Comparison of ENCODE assay signal across 9 cellular contexts in the genomic region with DNA sequence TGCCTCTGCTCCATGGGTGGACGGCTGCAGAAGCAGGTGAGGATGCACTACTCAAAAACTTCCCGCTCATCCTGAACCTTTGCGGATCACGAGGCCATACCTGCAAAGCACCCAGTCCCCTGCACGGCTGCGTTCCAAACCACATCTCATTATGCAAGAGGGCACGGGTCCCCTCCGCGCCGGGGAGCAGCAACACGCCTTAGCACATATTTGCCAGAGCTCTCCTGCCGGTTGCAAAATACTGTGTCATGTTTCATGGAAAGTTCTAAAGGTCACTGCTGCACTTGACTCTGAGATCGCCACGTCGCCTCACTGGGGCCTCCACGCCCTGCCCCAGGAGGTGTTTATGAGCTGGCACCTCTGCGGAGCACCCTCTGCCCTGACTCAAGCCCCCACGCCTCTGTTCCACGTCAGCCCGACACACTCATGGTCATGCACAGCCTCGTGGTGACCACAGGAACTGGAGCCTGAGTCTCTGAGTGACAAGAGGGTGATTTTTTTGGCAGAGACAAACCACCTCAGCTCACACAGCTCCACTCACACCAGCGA.
DNase-seq lines count a peak whose midpoint lies in the region; ATAC-seq and TF ChIP-seq lines count a peak whose summit lies in the region.
"Had no signal": no experiment of that assay in that cellular context is flagged by ENCODE, and none has a peak within 500 bp of the region (broad histone marks: within the 10 kb centered on the region; RNA-seq: fewer than 3 reads in every experiment).

No MANE protein-coding gene starts in this region.

- peak overlapping the region; percentile 61 for H3K27ac Mint-ChIP-seq in activated T-cell treated with anti-CD3 and anti-CD28 coated beads, Interleukin-2, amount 50 U/mL, for 24 hours
- no peak overlapping the region for H3K27ac Mint-ChIP-seq in T-helper 17 cell
- H3K27ac Mint-ChIP-seq in stimulated activated memory B cell treated with anti-CD40 and anti-IgM and Interleukin-4, amounts not matched to agents 10 μg/mL and 1 μg/mL and 100 μg/mL, for 72 hours, result peak overlapping the region; percentile 62

- peak; percentile 47 for DNase-seq in activated T-cell treated with anti-CD3 and anti-CD28 coated beads, Interleukin-2, amount 50 U/mL, for 24 hours
- DNase-seq in activated T-cell treated with anti-CD3 and anti-CD28 coated beads, Interleukin-2, amount 50 U/mL, for 1 hour, result no peak
- no peak for DNase-seq in T-helper 17 cell
- DNase-seq in heart left ventricle, result peak; percentile 53 to 89 (median 81)
- no peak for DNase-seq in activated naive CD4-positive, alpha-beta T cell treated with anti-CD3 and anti-CD28 coated beads, Interleukin-2, amount 50 U/mL, for 16 hours
- no peak for DNase-seq in cortex of kidney (lab: John Stamatoyannopoulos, UW)
- DNase-seq in SKM-1 treated with dmso at 0.1 percent for 144 hours (lab: John Stamatoyannopoulos, UW; ENCODE audit: unreplicated experiment), result no peak
- DNase-seq: activated T-cell treated with anti-CD3 and anti-CD28 coated beads, Interleukin-2, amount 50 U/mL, for 4 hours had no signal

- H3K4me1 Mint-ChIP-seq in activated T-cell treated with anti-CD3 and anti-CD28 coated beads, Interleukin-2, amount 50 U/mL, for 24 hours (ENCODE audit: low read depth), result peaks cover 46% of the 10 kb centered on the region
- peaks cover 6% of the 10 kb centered on the region for H3K4me1 Mint-ChIP-seq in T-helper 17 cell
- H3K4me1 Mint-ChIP-seq in stimulated activated memory B cell treated with anti-CD40 and anti-IgM and Interleukin-4, amounts not matched to agents 10 μg/mL and 1 μg/mL and 100 μg/mL, for 72 hours, result peaks cover 15% of the 10 kb centered on the region

- no peaks in the 10 kb centered on the region for H3K27me3 Mint-ChIP-seq in activated T-cell treated with anti-CD3 and anti-CD28 coated beads, Interleukin-2, amount 50 U/mL, for 24 hours
- H3K27me3 Mint-ChIP-seq in T-helper 17 cell, result no peaks in the 10 kb centered on the region
- H3K27me3 Mint-ChIP-seq in stimulated activated memory B cell treated with anti-CD40 and anti-IgM and Interleukin-4, amounts not matched to agents 10 μg/mL and 1 μg/mL and 100 μg/mL, for 72 hours, result no peaks in the 10 kb centered on the region

- WGBS in heart left ventricle, 4 donors, result 48 to 60% (median 54%) methylated on average over 20 to 22 of the region's 22 CpGs

- H3K9me3 Mint-ChIP-seq in activated T-cell treated with anti-CD3 and anti-CD28 coated beads, Interleukin-2, amount 50 U/mL, for 24 hours, result no peaks in the 10 kb centered on the region
- H3K9me3 Mint-ChIP-seq in stimulated activated memory B cell treated with anti-CD40 and anti-IgM and Interleukin-4, amounts not matched to agents 10 μg/mL and 1 μg/mL and 100 μg/mL, for 72 hours, result no peaks in the 10 kb centered on the region
- H3K9me3 Mint-ChIP-seq: activated T-cell treated with anti-CD3 and anti-CD28 coated beads, Interleukin-2, amount 50 U/mL, for 4 hours had no signal

- intact Hi-C loops in heart left ventricle (cut with DNase I), result no loop called here

- no peak overlapping the region for H3K4me3 Mint-ChIP-seq in activated T-cell treated with anti-CD3 and anti-CD28 coated beads, Interleukin-2, amount 50 U/mL, for 24 hours
- H3K4me3 Mint-ChIP-seq in T-helper 17 cell, result no peak overlapping the region
- no peak overlapping the region for H3K4me3 Mint-ChIP-seq in stimulated activated memory B cell treated with anti-CD40 and anti-IgM and Interleukin-4, amounts not matched to agents 10 μg/mL and 1 μg/mL and 100 μg/mL, for 72 hours
- H3K4me3 Mint-ChIP-seq: activated T-cell treated with anti-CD3 and anti-CD28 coated beads, Interleukin-2, amount 50 U/mL, for 4 hours had no signal

- H3K27me3 ChIP-seq in heart left ventricle, result no peaks in the 10 kb centered on the region

- no peaks in the 10 kb centered on the region for H3K36me3 Mint-ChIP-seq in activated T-cell treated with anti-CD3 and anti-CD28 coated beads, Interleukin-2, amount 50 U/mL, for 24 hours (ENCODE audit: low read depth)
- no peaks in the 10 kb centered on the region for H3K36me3 Mint-ChIP-seq in T-helper 17 cell (ENCODE audit: low read depth)
- H3K36me3 Mint-ChIP-seq in stimulated activated memory B cell treated with anti-CD40 and anti-IgM and Interleukin-4, amounts not matched to agents 10 μg/mL and 1 μg/mL and 100 μg/mL, for 72 hours, result peaks cover 14% of the 10 kb centered on the region

- peak; percentile 44 for ATAC-seq in T-helper 17 cell
- peak; percentile 68 to 93 (median 88) for ATAC-seq in heart left ventricle
- peak; percentile 77 for ATAC-seq in stimulated activated memory B cell treated with anti-CD40 and anti-IgM and Interleukin-4, amounts not matched to agents 10 μg/mL and 1 μg/mL and 100 μg/mL, for 72 hours

- H3K27ac ChIP-seq in heart left ventricle, result peak overlapping the region; percentile 61 to 86 (median 82)

- peak overlapping the region in 1 of 12 donors; percentile 1 for H3K4me3 ChIP-seq in heart left ventricle

- TF ChIP-seq POLR2A in heart left ventricle (IDR thresholded peaks at IDR 0.05), result no peak

- peaks cover 4 to 41% (median 29%) of the 10 kb centered on the region in 12 donors for H3K4me1 ChIP-seq in heart left ventricle

- no peaks in the 10 kb centered on the region for H3K36me3 ChIP-seq in heart left ventricle

- TF ChIP-seq CTCF in heart left ventricle (IDR thresholded peaks at IDR 0.05), result peak in 9 of 12 donors; percentile 16 to 50 (median 26)

- no peaks in the 10 kb centered on the region for H3K9me3 ChIP-seq in T-helper 17 cell (ENCODE audit: control insufficient read depth, low read length, poor library complexity, severe bottlenecking)
- H3K9me3 ChIP-seq in heart left ventricle, result no peaks in the 10 kb centered on the region

Comparison
In these comparisons a context has a peak if more than half of its experiments do, and no peak if none do; other contexts are left out.
1. DNase-seq: peak in activated T-cell treated with anti-CD3 and anti-CD28 coated beads, Interleukin-2, amount 50 U/mL, for 24 hours (single experiment) and heart left ventricle (5 of 5); none in activated T-cell treated with anti-CD3 and anti-CD28 coated beads, Interleukin-2, amount 50 U/mL, for 1 hour (single experiment), T-helper 17 cell (0 of 3), activated naive CD4-positive, alpha-beta T cell treated with anti-CD3 and anti-CD28 coated beads, Interleukin-2, amount 50 U/mL, for 16 hours (single experiment), cortex of kidney (single experiment) and SKM-1 treated with dmso at 0.1 percent for 144 hours (single experiment).
2. Peak in every context shown above with its lines, with median percentiles within 50 percentile points of each other: ATAC-seq.